8 cellular contexts compared by ENCODE assay signal in the genomic region with DNA sequence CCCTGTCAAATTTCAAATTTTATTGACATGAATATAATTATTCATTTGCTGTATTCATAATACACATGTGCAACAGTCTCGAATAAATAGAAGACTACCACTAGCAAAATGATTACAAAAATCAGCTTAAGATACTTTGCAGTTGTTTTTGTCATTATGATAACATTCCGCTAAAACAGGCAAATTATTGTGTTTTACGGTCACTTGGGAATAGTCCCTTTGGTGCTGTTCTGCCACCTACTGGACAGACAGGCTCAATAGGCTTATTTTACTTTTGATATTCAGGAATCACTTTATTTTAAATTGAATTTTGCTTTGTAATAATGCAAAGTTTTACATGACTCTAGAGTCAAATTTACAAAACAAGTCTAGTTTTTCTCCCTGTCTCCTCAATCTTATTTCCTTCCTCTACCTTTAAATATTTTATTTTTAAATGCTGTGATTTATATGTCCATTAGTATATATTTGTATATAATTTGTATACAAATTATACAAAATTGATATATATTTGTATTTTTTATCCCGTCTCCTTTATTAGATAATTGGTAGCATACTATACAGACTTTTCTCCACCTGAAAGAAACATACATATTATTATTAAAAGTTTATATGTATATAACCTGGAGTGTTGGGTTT.
DNase-seq lines count a peak whose midpoint lies in the region; ATAC-seq, FAIRE-seq and TF ChIP-seq lines count a peak whose summit lies in the region.

No MANE protein-coding gene starts in this region.

- H3K4me3 Mint-ChIP-seq in activated T-helper 17 cell treated with anti-CD3 and anti-CD28 coated beads, Interleukin-2, amount 50 U/mL, for 72 hours = no peak overlapping the region

- H3K27ac Mint-ChIP-seq in activated T-helper 17 cell treated with anti-CD3 and anti-CD28 coated beads, Interleukin-2, amount 50 U/mL, for 72 hours = no peak overlapping the region

- no peaks in the 10 kb centered on the region for H3K9me3 Mint-ChIP-seq in activated T-helper 17 cell treated with anti-CD3 and anti-CD28 coated beads, Interleukin-2, amount 50 U/mL, for 72 hours

- no peak overlapping the region for H3K9ac ChIP-seq in SU-DHL-6 (ENCODE audit: low read length)

- intact Hi-C loops in tibial artery (cut with DNase I; ENCODE audit: low total_unique reads) = loop anchor here (2.0 kb wide), 1 partner anchor 228 kb away; no protein-coding TSS in a partner anchor

- TF ChIP-seq CTCF in SU-DHL-6 (IDR thresholded peaks at IDR 0.05; ENCODE audit: insufficient read depth, low read length, poor library complexity, severe bottlenecking) (peak; percentile 48), tibial artery (IDR thresholded peaks at IDR 0.05) (peak; percentile 71 to 72)

- H3K4me3 ChIP-seq in SU-DHL-6 (ENCODE audit: insufficient read depth, low read length, poor library complexity, severe bottlenecking) (no peak overlapping the region), tibial artery (no peak overlapping the region)

- ATAC-seq in activated T-helper 17 cell treated with anti-CD3 and anti-CD28 coated beads, Interleukin-2, amount 50 U/mL, for 72 hours (replicated peaks) = no peak

- no peaks in the 10 kb centered on the region for H3K9me2 ChIP-seq in SU-DHL-6 (replicated peaks; ENCODE audit: insufficient read depth, low read length)

- no peak overlapping the region for H3K27ac ChIP-seq in SU-DHL-6 (ENCODE audit: low read depth, low read length)
- H3K27ac ChIP-seq in tibial artery = no peak overlapping the region

- H3K36me3 ChIP-seq in SU-DHL-6 (ENCODE audit: low read length) (no peaks in the 10 kb centered on the region), tibial artery (no peaks in the 10 kb centered on the region)

- peaks cover 12% of the 10 kb centered on the region for H3K27me3 Mint-ChIP-seq in activated T-helper 17 cell treated with anti-CD3 and anti-CD28 coated beads, Interleukin-2, amount 50 U/mL, for 72 hours

- peak; percentile 44 for DNase-seq in DMS 273 (lab: John Stamatoyannopoulos, UW; ENCODE audit: unreplicated experiment)
- no peak for DNase-seq in DMS 273 treated with DMSO at 0.1 percent for 48 hours (lab: John Stamatoyannopoulos, UW)
- DNase-seq in HTR-8/SVneo (ENCODE audit: insufficient read length, low spot score) = peak; percentile 17
- DNase-seq in germinal center (ENCODE audit: low spot score) = peak; percentile 10
- DNase-seq in tibial artery = no peak
- DNase-seq in NCI-H1048 (lab: John Stamatoyannopoulos, UW) = no peak

- H3K4me1 Mint-ChIP-seq in activated T-helper 17 cell treated with anti-CD3 and anti-CD28 coated beads, Interleukin-2, amount 50 U/mL, for 72 hours = no peaks in the 10 kb centered on the region

- H2AFZ ChIP-seq in SU-DHL-6 (ENCODE audit: low read depth, low read length, severe bottlenecking) = no peak overlapping the region

- H3F3A ChIP-seq in SU-DHL-6 (ENCODE audit: insufficient read depth) = no peaks in the 10 kb centered on the region

- no peaks in the 10 kb centered on the region for H3K79me2 ChIP-seq in SU-DHL-6 (ENCODE audit: insufficient read depth, low read length)

- H3K4me2 ChIP-seq in SU-DHL-6 (ENCODE audit: low read depth, low read length, poor library complexity, severe bottlenecking) = no peak overlapping the region

- H3K9me3 ChIP-seq in SU-DHL-6 (ENCODE audit: insufficient read depth, low read length) (no peaks in the 10 kb centered on the region), tibial artery (no peaks in the 10 kb centered on the region)

- H3K4me1 ChIP-seq in tibial artery = peaks cover 0 to 3% (median 1%) of the 10 kb centered on the region in 4 donors

- no peaks in the 10 kb centered on the region for H3K27me3 ChIP-seq in SU-DHL-6 (ENCODE audit: low read length)
- no peaks in the 10 kb centered on the region for H3K27me3 ChIP-seq in tibial artery

- no peaks in the 10 kb centered on the region for H4K20me1 ChIP-seq in SU-DHL-6 (ENCODE audit: low read depth, low read length)

- H3K36me3 Mint-ChIP-seq in activated T-helper 17 cell treated with anti-CD3 and anti-CD28 coated beads, Interleukin-2, amount 50 U/mL, for 72 hours (ENCODE audit: low read depth) = no peaks in the 10 kb centered on the region

- no peak for FAIRE-seq in HTR-8/SVneo (lab: Jason Lieb, UNC)

Comparison
In these comparisons a context has a peak if more than half of its experiments do, and no peak if none do; other contexts are left out.
1. DNase-seq: peak in DMS 273 (single experiment), HTR-8/SVneo (single experiment) and germinal center (single experiment); none in DMS 273 treated with DMSO at 0.1 percent for 48 hours (single experiment), tibial artery (0 of 2) and NCI-H1048 (single experiment).